ENCODE assay signal across 27 cellular contexts in the genomic region with DNA sequence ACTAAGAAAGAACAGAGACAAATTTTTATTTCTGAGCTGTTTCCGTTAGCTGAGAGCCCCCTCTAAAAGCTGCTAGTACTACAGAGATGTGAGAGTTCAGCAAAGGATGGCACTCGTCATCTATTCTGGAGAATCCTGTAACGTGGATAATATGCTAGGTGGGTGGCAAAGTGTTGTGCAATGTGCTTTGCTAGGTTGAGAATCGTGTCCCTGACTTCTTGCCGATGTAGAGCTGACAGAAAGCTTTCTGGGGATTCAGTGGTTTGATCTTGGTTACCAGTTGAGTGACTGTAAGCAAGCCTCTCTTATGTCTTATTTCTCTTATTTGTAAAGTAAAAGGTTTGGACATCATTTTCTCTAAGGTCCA.
DNase-seq lines count a peak whose midpoint lies in the region; ATAC-seq and TF ChIP-seq lines count a peak whose summit lies in the region.
"Had no signal": no experiment of that assay in that cellular context is flagged by ENCODE, and none has a peak within 500 bp of the region (broad histone marks: within the 10 kb centered on the region; RNA-seq: fewer than 3 reads in every experiment).

No MANE protein-coding gene starts in this region.

- peaks cover 75% of the 10 kb centered on the region for H3K4me1 Mint-ChIP-seq in mesothelial cell of epicardium
- H3K4me1 Mint-ChIP-seq: CD14-positive monocyte; CD8-positive, alpha-beta memory T cell had no signal

- no peak for TF ChIP-seq CTCF in left ventricle myocardium inferior (IDR thresholded peaks at IDR 0.05; ENCODE audit: borderline replicate concordance)
- no peak for TF ChIP-seq CTCF in mesothelial cell of epicardium (IDR thresholded peaks at IDR 0.05; ENCODE audit: unreplicated experiment)

- H3K36me3 ChIP-seq in left ventricle myocardium inferior = no peaks in the 10 kb centered on the region
- H3K36me3 ChIP-seq: BE2C, MG63 had no signal

- H3K27me3 Mint-ChIP-seq in mesothelial cell of epicardium (ENCODE audit: low read depth) = no peaks in the 10 kb centered on the region
- H3K27me3 Mint-ChIP-seq: CD8-positive, alpha-beta memory T cell had no signal

- no peak overlapping the region for H3K4me3 Mint-ChIP-seq in mesothelial cell of epicardium
- H3K4me3 Mint-ChIP-seq: CD14-positive monocyte; CD8-positive, alpha-beta memory T cell had no signal

- H3K27ac ChIP-seq in left ventricle myocardium inferior (replicated peaks) (peak overlapping the region; percentile 63), caudate nucleus (ENCODE audit: low read depth, low read length) (peak overlapping the region; percentile 62)
- H3K27ac ChIP-seq: GM23248, SK-N-MC had no signal

- H3K4me3 ChIP-seq in left ventricle myocardium inferior = no peak overlapping the region
- H3K4me3 ChIP-seq: GM23248, MG63, SK-N-MC had no signal

- no peaks in the 10 kb centered on the region for H3K36me3 Mint-ChIP-seq in mesothelial cell of epicardium
- H3K36me3 Mint-ChIP-seq: CD14-positive monocyte; CD8-positive, alpha-beta memory T cell had no signal

- no peaks in the 10 kb centered on the region for H3K9me3 ChIP-seq in left ventricle myocardium inferior (replicated peaks)
- H3K9me3 ChIP-seq: BE2C, MG63 had no signal

- H3K27ac Mint-ChIP-seq in mesothelial cell of epicardium = peak overlapping the region; percentile 86
- H3K27ac Mint-ChIP-seq: CD14-positive monocyte; CD8-positive, alpha-beta memory T cell had no signal

- H3K9me3 Mint-ChIP-seq in mesothelial cell of epicardium = no peaks in the 10 kb centered on the region
- H3K9me3 Mint-ChIP-seq: CD14-positive monocyte; CD8-positive, alpha-beta memory T cell had no signal

- no peaks in the 10 kb centered on the region for H3K27me3 ChIP-seq in left ventricle myocardium inferior (ENCODE audit: low read depth)
- H3K27me3 ChIP-seq: BE2C, MG63 had no signal

- H3K4me1 ChIP-seq in left ventricle myocardium inferior = peaks cover 45% of the 10 kb centered on the region

- intact Hi-C loops in left ventricle myocardium inferior (cut with micrococcal nuclease) = no loop called here
- intact Hi-C loops in Right ventricle myocardium inferior (cut with DNase I) = loop anchor here (1.0 to 2.0 kb wide), 2 partner anchors 108 to 679 kb away; a partner anchor contains a TSS

- ATAC-seq in Right ventricle myocardium inferior = no peak
- ATAC-seq: PC-3 had no signal

- DNase-seq in left ventricle myocardium inferior (no peak), Right ventricle myocardium inferior (ENCODE audit: missing footprints) (no peak), caudate nucleus (lab: John Stamatoyannopoulos, UW) (peak in 22 of 61 donors; percentile 8 to 85 (median 26)), mesothelial cell of epicardium (ENCODE audit: low spot score in 2 of 2, unreplicated experiment in 2 of 2) (no peak), NCI-H69 (lab: John Stamatoyannopoulos, UW) (no peak), OCI-M2 (lab: John Stamatoyannopoulos, UW; ENCODE audit: unreplicated experiment) (no peak)
- DNase-seq in activated naive CD4-positive, alpha-beta T cell treated with anti-CD3 and anti-CD28 coated beads, Interleukin-2, amount 50 U/mL, for 16 hours = no peak
- DNase-seq: 8988T; BE2C; CD8-positive, alpha-beta memory T cell; DMS 273 treated with DMSO at 0.1 percent for 48 hours; DMS79; GDM1; GM23248; H7; KBM-7; NCI-H1105 treated with DMSO at 0.1 percent for 48 hours; NCI-H146; NCI-H1930; NCI-H2107; NCI-H524; NCI-H774; SIG-M5 had no signal
